ENCODE assay signal across 24 cellular contexts in the genomic region with DNA sequence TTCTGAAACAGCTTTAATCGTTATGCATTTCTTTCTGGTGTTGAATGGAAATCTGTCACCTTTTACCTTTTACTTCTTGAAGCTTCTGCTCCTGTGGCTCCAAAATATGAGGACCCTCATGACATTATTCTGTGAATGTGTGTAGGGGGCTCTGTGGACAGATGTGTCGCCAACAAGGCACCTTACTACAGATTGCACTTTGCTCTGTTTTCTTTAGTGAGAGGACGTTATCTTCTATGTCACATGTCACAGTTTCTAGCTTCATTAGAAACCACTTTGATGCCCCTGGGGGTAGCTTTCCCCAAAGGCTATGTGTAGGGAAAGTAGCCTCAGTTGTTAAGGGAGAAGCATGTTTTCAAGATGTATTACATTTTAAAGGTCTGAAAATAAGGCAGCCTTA.
"Had no signal": no experiment of that assay in that cellular context is flagged by ENCODE, and none has a peak within 500 bp of the region (broad histone marks: within the 10 kb centered on the region; RNA-seq: fewer than 3 reads in every experiment).

No MANE protein-coding gene starts in this region.

- H3K4me3 ChIP-seq: lower lobe of right lung, ovary, psoas muscle, skin epidermis, suprapubic skin, transverse colon, vagina had no signal

- H3K27ac ChIP-seq: lower lobe of right lung, ovary, psoas muscle, skin epidermis, suprapubic skin, transverse colon, vagina had no signal

- H3K4me1 Mint-ChIP-seq: immature natural killer cell; stimulated activated naive CD8-positive, alpha-beta T cell treated with anti-CD3 and anti-CD28 coated beads, Interleukin-15, amount 100 ng/mL, for 72 hours had no signal

- H3K9me3 Mint-ChIP-seq: effector memory CD8-positive, alpha-beta T cell; naive thymus-derived CD8-positive, alpha-beta T cell; nephron progenitor cell; stimulated activated naive CD8-positive, alpha-beta T cell treated with anti-CD3 and anti-CD28 coated beads, Interleukin-15, amount 100 ng/mL, for 72 hours had no signal

- FAIRE-seq: endometrium, frontal cortex had no signal

- H3K36me3 ChIP-seq: lower lobe of right lung, ovary, suprapubic skin, transverse colon, vagina had no signal

- H3K4me3 Mint-ChIP-seq: effector memory CD8-positive, alpha-beta T cell; immature natural killer cell; naive thymus-derived CD8-positive, alpha-beta T cell; nephron progenitor cell; stimulated activated naive CD8-positive, alpha-beta T cell treated with anti-CD3 and anti-CD28 coated beads, Interleukin-15, amount 100 ng/mL, for 72 hours had no signal

- H3K27me3 ChIP-seq: ovary, suprapubic skin, transverse colon, vagina had no signal

- DNase-seq: cortex of kidney; effector memory CD8-positive, alpha-beta T cell; immature natural killer cell; islet precursor cell; left colon; left ventricle myocardium superior; lower lobe of right lung; naive thymus-derived CD8-positive, alpha-beta T cell; nephron progenitor cell; occipital lobe; ovary; posterior cingulate gyrus; psoas muscle; right cardiac atrium; stimulated activated CD4-positive, alpha-beta T cell treated with anti-CD3 and anti-CD28 coated beads, Interleukin-15, amount 100 ng/mL, for 24 hours; stimulated activated CD4-positive, alpha-beta T cell treated with anti-CD3 and anti-CD28 coated beads, Interleukin-2, amount 100 ng/mL, for 48 hours; stimulated activated naive CD4-positive, alpha-beta T cell; stimulated activated naive CD8-positive, alpha-beta T cell treated with anti-CD3 and anti-CD28 coated beads, Interleukin-15, amount 100 ng/mL, for 72 hours; transverse colon had no signal

- H3K27ac Mint-ChIP-seq: effector memory CD8-positive, alpha-beta T cell; immature natural killer cell; naive thymus-derived CD8-positive, alpha-beta T cell; nephron progenitor cell; stimulated activated naive CD8-positive, alpha-beta T cell treated with anti-CD3 and anti-CD28 coated beads, Interleukin-15, amount 100 ng/mL, for 72 hours had no signal

- H3K36me3 Mint-ChIP-seq: immature natural killer cell; naive thymus-derived CD8-positive, alpha-beta T cell had no signal

- ATAC-seq: effector memory CD8-positive, alpha-beta T cell; left ventricle myocardium superior; naive thymus-derived CD8-positive, alpha-beta T cell; psoas muscle; right cardiac atrium; stimulated activated naive CD8-positive, alpha-beta T cell treated with anti-CD3 and anti-CD28 coated beads, Interleukin-15, amount 100 ng/mL, for 72 hours had no signal

- H3K9me3 ChIP-seq: lower lobe of right lung, ovary, psoas muscle, suprapubic skin, transverse colon, vagina had no signal

- H3K4me1 ChIP-seq: psoas muscle, vagina had no signal
